In the genomic region with DNA sequence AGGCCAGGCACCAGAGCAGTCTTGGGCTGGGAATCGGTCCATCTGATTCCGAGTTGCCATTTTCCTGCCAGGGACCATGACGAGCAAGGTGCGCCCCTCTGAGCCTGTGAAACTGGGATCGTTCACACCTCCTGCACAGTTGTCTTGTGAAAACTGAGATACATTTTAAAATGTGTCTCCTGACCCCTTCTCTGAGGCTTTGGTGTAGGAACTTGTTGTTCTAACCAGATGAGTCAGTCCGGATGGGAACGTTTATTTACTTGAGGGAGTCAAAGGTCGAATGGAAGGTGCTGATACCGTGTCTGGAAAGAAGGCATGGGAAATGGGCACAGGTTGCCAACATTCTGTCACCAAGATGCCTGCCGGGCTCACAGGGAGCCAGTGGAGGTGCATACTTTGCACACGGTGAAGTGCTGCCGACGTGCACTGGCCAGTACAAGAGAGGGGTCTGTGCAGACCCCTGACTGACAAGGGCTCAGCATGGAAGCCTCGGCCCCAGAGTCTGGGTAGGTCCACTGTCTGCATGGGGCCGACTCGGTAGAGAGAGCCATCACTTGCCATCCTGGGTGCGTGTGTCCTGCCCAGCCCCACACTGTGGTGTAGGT, we compare ENCODE assay signal across 1 cellular context.
TF ChIP-seq lines count a peak whose summit lies in the region.

No MANE protein-coding gene starts in this region.

TF ChIP-seq in K562, 482 proteins besides CTCF, POLR2A, EP300 and RAD21 (continued from another document):
- TF ChIP-seq, protein P1, sequence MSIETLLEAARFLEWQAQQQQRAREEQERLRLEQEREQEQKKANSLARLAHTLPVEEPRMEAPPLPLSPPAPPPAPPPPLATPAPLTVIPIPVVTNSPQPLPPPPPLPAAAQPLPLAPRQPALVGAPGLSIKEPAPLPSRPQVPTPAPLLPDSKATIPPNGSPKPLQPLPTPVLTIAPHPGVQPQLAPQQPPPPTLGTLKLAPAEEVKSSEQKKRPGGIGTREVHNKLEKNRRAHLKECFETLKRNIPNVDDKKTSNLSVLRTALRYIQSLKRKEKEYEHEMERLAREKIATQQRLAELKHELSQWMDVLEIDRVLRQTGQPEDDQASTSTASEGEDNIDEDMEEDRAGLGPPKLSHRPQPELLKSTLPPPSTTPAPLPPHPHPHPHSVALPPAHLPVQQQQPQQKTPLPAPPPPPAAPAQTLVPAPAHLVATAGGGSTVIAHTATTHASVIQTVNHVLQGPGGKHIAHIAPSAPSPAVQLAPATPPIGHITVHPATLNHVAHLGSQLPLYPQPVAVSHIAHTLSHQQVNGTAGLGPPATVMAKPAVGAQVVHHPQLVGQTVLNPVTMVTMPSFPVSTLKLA (conservative IDR thresholded peaks at IDR 0.05) = no peak
- TF ChIP-seq ZZZ3 (IDR thresholded peaks at IDR 0.05) = no peak
- TF ChIP-seq, protein P2, sequence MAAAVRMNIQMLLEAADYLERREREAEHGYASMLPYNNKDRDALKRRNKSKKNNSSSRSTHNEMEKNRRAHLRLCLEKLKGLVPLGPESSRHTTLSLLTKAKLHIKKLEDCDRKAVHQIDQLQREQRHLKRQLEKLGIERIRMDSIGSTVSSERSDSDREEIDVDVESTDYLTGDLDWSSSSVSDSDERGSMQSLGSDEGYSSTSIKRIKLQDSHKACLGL (CRISPR knock-in tag; IDR thresholded peaks at IDR 0.05; ENCODE audit: borderline replicate concordance, poor library complexity, severe bottlenecking) = no peak
- no peak for TF ChIP-seq NCOA6 (IDR thresholded peaks at IDR 0.05)
- no peak for TF ChIP-seq HMG20A (CRISPR knock-in tag; conservative IDR thresholded peaks at IDR 0.05)
- no peak for TF ChIP-seq ZNF253 (CRISPR knock-in tag; conservative IDR thresholded peaks at IDR 0.05)
- TF ChIP-seq, protein P3, sequence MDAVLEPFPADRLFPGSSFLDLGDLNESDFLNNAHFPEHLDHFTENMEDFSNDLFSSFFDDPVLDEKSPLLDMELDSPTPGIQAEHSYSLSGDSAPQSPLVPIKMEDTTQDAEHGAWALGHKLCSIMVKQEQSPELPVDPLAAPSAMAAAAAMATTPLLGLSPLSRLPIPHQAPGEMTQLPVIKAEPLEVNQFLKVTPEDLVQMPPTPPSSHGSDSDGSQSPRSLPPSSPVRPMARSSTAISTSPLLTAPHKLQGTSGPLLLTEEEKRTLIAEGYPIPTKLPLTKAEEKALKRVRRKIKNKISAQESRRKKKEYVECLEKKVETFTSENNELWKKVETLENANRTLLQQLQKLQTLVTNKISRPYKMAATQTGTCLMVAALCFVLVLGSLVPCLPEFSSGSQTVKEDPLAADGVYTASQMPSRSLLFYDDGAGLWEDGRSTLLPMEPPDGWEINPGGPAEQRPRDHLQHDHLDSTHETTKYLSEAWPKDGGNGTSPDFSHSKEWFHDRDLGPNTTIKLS (IDR thresholded peaks at IDR 0.05; ENCODE audit: borderline replicate concordance, low read depth) = no peak
- TF ChIP-seq, protein P4, sequence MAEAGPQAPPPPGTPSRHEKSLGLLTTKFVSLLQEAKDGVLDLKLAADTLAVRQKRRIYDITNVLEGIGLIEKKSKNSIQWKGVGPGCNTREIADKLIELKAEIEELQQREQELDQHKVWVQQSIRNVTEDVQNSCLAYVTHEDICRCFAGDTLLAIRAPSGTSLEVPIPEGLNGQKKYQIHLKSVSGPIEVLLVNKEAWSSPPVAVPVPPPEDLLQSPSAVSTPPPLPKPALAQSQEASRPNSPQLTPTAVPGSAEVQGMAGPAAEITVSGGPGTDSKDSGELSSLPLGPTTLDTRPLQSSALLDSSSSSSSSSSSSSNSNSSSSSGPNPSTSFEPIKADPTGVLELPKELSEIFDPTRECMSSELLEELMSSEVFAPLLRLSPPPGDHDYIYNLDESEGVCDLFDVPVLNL (CRISPR knock-in tag; IDR thresholded peaks at IDR 0.05; ENCODE audit: low read depth) = no peak
- TF ChIP-seq ZNF778 (CRISPR knock-in tag; IDR thresholded peaks at IDR 0.05) = no peak
- peak; percentile 71 for TF ChIP-seq FOSL1 (tag; conservative IDR thresholded peaks at IDR 0.05)
- TF ChIP-seq, protein P5, sequence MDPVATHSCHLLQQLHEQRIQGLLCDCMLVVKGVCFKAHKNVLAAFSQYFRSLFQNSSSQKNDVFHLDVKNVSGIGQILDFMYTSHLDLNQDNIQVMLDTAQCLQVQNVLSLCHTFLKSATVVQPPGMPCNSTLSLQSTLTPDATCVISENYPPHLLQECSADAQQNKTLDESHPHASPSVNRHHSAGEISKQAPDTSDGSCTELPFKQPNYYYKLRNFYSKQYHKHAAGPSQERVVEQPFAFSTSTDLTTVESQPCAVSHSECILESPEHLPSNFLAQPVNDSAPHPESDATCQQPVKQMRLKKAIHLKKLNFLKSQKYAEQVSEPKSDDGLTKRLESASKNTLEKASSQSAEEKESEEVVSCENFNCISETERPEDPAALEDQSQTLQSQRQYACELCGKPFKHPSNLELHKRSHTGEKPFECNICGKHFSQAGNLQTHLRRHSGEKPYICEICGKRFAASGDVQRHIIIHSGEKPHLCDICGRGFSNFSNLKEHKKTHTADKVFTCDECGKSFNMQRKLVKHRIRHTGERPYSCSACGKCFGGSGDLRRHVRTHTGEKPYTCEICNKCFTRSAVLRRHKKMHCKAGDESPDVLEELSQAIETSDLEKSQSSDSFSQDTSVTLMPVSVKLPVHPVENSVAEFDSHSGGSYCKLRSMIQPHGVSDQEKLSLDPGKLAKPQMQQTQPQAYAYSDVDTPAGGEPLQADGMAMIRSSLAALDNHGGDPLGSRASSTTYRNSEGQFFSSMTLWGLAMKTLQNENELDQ (CRISPR knock-in tag; IDR thresholded peaks at IDR 0.05; ENCODE audit: borderline replicate concordance) = no peak
- TF ChIP-seq ZNF347 (CRISPR knock-in tag; IDR thresholded peaks at IDR 0.05; ENCODE audit: low read depth) = no peak
- no peak for TF ChIP-seq ZNF324 (CRISPR knock-in tag; IDR thresholded peaks at IDR 0.05)
- no peak for TF ChIP-seq TBL1XR1 (IDR thresholded peaks at IDR 0.05; ENCODE audit: low read length in 2 of 2)
- TF ChIP-seq, protein P6, sequence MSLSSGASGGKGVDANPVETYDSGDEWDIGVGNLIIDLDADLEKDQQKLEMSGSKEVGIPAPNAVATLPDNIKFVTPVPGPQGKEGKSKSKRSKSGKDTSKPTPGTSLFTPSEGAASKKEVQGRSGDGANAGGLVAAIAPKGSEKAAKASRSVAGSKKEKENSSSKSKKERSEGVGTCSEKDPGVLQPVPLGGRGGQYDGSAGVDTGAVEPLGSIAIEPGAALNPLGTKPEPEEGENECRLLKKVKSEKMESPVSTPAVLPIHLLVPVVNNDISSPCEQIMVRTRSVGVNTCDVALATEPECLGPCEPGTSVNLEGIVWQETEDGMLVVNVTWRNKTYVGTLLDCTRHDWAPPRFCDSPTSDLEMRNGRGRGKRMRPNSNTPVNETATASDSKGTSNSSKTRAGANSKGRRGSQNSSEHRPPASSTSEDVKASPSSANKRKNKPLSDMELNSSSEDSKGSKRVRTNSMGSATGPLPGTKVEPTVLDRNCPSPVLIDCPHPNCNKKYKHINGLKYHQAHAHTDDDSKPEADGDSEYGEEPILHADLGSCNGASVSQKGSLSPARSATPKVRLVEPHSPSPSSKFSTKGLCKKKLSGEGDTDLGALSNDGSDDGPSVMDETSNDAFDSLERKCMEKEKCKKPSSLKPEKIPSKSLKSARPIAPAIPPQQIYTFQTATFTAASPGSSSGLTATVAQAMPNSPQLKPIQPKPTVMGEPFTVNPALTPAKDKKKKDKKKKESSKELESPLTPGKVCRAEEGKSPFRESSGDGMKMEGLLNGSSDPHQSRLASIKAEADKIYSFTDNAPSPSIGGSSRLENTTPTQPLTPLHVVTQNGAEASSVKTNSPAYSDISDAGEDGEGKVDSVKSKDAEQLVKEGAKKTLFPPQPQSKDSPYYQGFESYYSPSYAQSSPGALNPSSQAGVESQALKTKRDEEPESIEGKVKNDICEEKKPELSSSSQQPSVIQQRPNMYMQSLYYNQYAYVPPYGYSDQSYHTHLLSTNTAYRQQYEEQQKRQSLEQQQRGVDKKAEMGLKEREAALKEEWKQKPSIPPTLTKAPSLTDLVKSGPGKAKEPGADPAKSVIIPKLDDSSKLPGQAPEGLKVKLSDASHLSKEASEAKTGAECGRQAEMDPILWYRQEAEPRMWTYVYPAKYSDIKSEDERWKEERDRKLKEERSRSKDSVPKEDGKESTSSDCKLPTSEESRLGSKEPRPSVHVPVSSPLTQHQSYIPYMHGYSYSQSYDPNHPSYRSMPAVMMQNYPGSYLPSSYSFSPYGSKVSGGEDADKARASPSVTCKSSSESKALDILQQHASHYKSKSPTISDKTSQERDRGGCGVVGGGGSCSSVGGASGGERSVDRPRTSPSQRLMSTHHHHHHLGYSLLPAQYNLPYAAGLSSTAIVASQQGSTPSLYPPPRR (CRISPR knock-in tag; IDR thresholded peaks at IDR 0.05; ENCODE audit: borderline replicate concordance) = no peak
- no peak for TF ChIP-seq DNMT1 (IDR thresholded peaks at IDR 0.05)
- TF ChIP-seq, protein P7, sequence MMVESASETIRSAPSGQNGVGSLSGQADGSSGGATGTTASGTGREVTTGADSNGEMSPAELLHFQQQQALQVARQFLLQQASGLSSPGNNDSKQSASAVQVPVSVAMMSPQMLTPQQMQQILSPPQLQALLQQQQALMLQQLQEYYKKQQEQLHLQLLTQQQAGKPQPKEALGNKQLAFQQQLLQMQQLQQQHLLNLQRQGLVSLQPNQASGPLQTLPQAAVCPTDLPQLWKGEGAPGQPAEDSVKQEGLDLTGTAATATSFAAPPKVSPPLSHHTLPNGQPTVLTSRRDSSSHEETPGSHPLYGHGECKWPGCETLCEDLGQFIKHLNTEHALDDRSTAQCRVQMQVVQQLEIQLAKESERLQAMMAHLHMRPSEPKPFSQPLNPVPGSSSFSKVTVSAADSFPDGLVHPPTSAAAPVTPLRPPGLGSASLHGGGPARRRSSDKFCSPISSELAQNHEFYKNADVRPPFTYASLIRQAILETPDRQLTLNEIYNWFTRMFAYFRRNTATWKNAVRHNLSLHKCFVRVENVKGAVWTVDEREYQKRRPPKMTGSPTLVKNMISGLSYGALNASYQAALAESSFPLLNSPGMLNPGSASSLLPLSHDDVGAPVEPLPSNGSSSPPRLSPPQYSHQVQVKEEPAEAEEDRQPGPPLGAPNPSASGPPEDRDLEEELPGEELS (CRISPR knock-in tag; IDR thresholded peaks at IDR 0.05; ENCODE audit: borderline replicate concordance) = no peak
